10 cellular contexts compared by ENCODE assay signal in the genomic region with DNA sequence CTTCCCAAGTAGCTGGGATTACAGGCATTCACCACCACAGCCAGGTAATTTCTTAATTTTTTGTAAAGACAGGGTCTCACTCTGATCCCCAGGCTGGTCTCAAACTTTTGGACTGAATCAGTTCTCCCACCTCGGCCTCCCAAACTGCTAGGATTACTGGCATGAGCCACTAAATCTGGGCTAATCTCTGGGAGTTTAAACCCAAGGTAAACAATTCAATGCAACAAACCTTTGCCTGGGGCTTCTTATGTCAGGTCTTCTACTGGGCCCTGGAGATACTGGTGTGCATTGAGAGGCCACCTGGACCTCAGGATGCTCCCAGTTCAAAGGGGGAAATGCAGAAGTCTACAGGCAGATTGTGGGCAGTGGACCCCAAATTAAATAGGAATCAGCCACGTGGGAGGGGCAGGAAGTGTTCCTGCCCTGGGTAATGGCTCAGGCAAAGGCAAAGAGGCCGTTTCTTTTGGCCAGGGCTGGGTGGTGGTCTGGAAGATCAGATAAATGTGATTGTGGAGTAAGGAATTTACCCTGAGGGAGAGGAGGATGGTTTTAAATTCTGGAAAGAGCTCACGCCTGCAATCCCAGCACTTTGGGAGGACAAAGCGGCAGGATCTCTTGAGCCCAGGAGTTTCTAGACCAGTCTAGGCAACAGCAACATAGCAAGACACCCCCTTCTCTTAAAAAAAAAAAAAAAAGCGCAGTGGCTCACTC. TPM values are rescaled to one million over a fixed set of nuclear protein-coding genes. Genes with fewer than 3 reads are reported as not detected.
DNase-seq lines count a peak whose midpoint lies in the region; ATAC-seq lines count a peak whose summit lies in the region.
"Had no signal": no experiment of that assay in that cellular context is flagged by ENCODE, and none has a peak within 500 bp of the region (broad histone marks: within the 10 kb centered on the region; RNA-seq: fewer than 3 reads in every experiment).

No MANE protein-coding gene starts in this region.

- H3K27me3 Mint-ChIP-seq in CD4-positive, alpha-beta memory T cell = peaks cover 9 to 19% of the 10 kb centered on the region in 2 donors
- H3K27me3 Mint-ChIP-seq in activated CD4-positive, alpha-beta memory T cell treated with anti-CD3 and anti-CD28 coated beads, Interleukin-2, amount 10 ng/mL, durations not matched to agents 7 days and 5 days = peaks cover 11% of the 10 kb centered on the region
- H3K27me3 Mint-ChIP-seq in naive B cell = no peaks in the 10 kb centered on the region

- no peak overlapping the region for H3K27ac ChIP-seq in CD4-positive, alpha-beta memory T cell (ENCODE audit: low read depth, low read length)
- H3K27ac ChIP-seq: stomach had no signal

- intact Hi-C loops in CD4-positive, alpha-beta memory T cell (cut with micrococcal nuclease) = no loop called here

- peak overlapping the region in 2 of 7 donors; percentile 21 to 65 for H3K27ac Mint-ChIP-seq in CD4-positive, alpha-beta memory T cell
- H3K27ac Mint-ChIP-seq in activated CD4-positive, alpha-beta memory T cell treated with anti-CD3 and anti-CD28 coated beads, Interleukin-2, amount 10 ng/mL, durations not matched to agents 7 days and 5 days = no peak overlapping the region
- peak overlapping the region in 5 of 6 donors; percentile 44 to 91 (median 78) for H3K27ac Mint-ChIP-seq in naive B cell

- no peaks in the 10 kb centered on the region for H3K9me3 ChIP-seq in CD4-positive, alpha-beta memory T cell (ENCODE audit: control insufficient read depth in 1 of 2, low read length in 2 of 2)
- H3K9me3 ChIP-seq: stomach had no signal

- no peaks in the 10 kb centered on the region for H3K36me3 ChIP-seq in CD4-positive, alpha-beta memory T cell (ENCODE audit: insufficient read depth, low read length)
- H3K36me3 ChIP-seq: stomach had no signal

- H3K4me3 Mint-ChIP-seq in CD4-positive, alpha-beta memory T cell = peak overlapping the region; percentile 28 to 73 (median 48)
- peak overlapping the region; percentile 40 for H3K4me3 Mint-ChIP-seq in activated CD4-positive, alpha-beta memory T cell treated with anti-CD3 and anti-CD28 coated beads, Interleukin-2, amount 10 ng/mL, durations not matched to agents 7 days and 5 days
- peak overlapping the region; percentile 47 to 79 (median 65) for H3K4me3 Mint-ChIP-seq in naive B cell

- H3K9me3 Mint-ChIP-seq in CD4-positive, alpha-beta memory T cell = no peaks in the 10 kb centered on the region
- H3K9me3 Mint-ChIP-seq in activated CD4-positive, alpha-beta memory T cell treated with anti-CD3 and anti-CD28 coated beads, Interleukin-2, amount 10 ng/mL, durations not matched to agents 7 days and 5 days = no peaks in the 10 kb centered on the region
- no peaks in the 10 kb centered on the region for H3K9me3 Mint-ChIP-seq in naive B cell

- H3K27me3 ChIP-seq in CD4-positive, alpha-beta memory T cell (ENCODE audit: insufficient read depth, low read length) = peaks cover 5% of the 10 kb centered on the region

- no peaks in the 10 kb centered on the region for H3K36me3 Mint-ChIP-seq in CD4-positive, alpha-beta memory T cell
- H3K36me3 Mint-ChIP-seq in activated CD4-positive, alpha-beta memory T cell treated with anti-CD3 and anti-CD28 coated beads, Interleukin-2, amount 10 ng/mL, durations not matched to agents 7 days and 5 days (ENCODE audit: low read depth) = peaks cover 6% of the 10 kb centered on the region
- H3K36me3 Mint-ChIP-seq in naive B cell = no peaks in the 10 kb centered on the region

- H3K4me3 ChIP-seq in CD4-positive, alpha-beta memory T cell (ENCODE audit: low read length in 2 of 2) = no peak overlapping the region

- peaks cover 7% of the 10 kb centered on the region for H3K4me1 ChIP-seq in CD4-positive, alpha-beta memory T cell (ENCODE audit: insufficient read depth, low read length)

- no peak for DNase-seq in CD4-positive, alpha-beta memory T cell
- DNase-seq in ELR (ENCODE audit: low read depth) (peak; percentile 71), naive B cell (no peak), SIG-M5 treated with dmso at 0.1 percent for 504 hours (lab: John Stamatoyannopoulos, UW; ENCODE audit: unreplicated experiment) (no peak), DMS153 treated with DMSO at 0.1 percent for 48 hours (lab: John Stamatoyannopoulos, UW; ENCODE audit: unreplicated experiment) (no peak), HuH-7.5 (ENCODE audit: low spot score) (no peak)
- no peak for DNase-seq in activated CD4-positive, alpha-beta memory T cell treated with anti-CD3 and anti-CD28 coated beads, Interleukin-2, amount 10 ng/mL, durations not matched to agents 7 days and 5 days
- DNase-seq: GF-D8, stomach had no signal

- ATAC-seq in naive B cell (ENCODE audit: low read depth in 2 of 2) (no peak), GM21526 (IDR thresholded peaks at IDR 0.05; ENCODE audit: low FRiP score, unreplicated experiment) (no peak)

- H3K4me1 Mint-ChIP-seq in CD4-positive, alpha-beta memory T cell = peaks cover 0 to 13% (median 3%) of the 10 kb centered on the region in 4 donors
- peaks cover 21% of the 10 kb centered on the region for H3K4me1 Mint-ChIP-seq in activated CD4-positive, alpha-beta memory T cell treated with anti-CD3 and anti-CD28 coated beads, Interleukin-2, amount 10 ng/mL, durations not matched to agents 7 days and 5 days
- H3K4me1 Mint-ChIP-seq in naive B cell = peaks cover 0 to 45% (median 5%) of the 10 kb centered on the region in 3 donors

- POLR2A ChIA-PET in CD4-positive, alpha-beta memory T cell (lab: Charles Lee; ENCODE audit: partially characterized antibody) = interaction anchor here (0.6 kb wide), 1 partner anchor 645 kb away, joined by 4 read pairs; the partner anchor contains the start of gene FITM2
- POLR2A ChIA-PET in activated CD4-positive, alpha-beta memory T cell treated with anti-CD3 and anti-CD28 coated beads, Interleukin-2, amount 10 ng/mL, durations not matched to agents 7 days and 5 days (lab: Charles Lee) = no interaction called here

- CTCF ChIA-PET in CD4-positive, alpha-beta memory T cell (lab: Charles Lee; ENCODE audit: partially characterized antibody) = no interaction called here
- CTCF ChIA-PET in activated CD4-positive, alpha-beta memory T cell treated with anti-CD3 and anti-CD28 coated beads, Interleukin-2, amount 10 ng/mL, durations not matched to agents 7 days and 5 days (lab: Charles Lee) = no interaction called here

RNA-seq across cellular contexts. Expression of gene MYBL2, which starts 1.3 kb away (rescaled TPM):
- total RNA-seq in CD4-positive, alpha-beta memory T cell = under 1 TPM in 1 of 2 experiments, not detected in 1; 0.11 TPM
- under 1 TPM in 1 of 2 donors, not detected in 1; 0.22 TPM for polyA plus RNA-seq in CD4-positive, alpha-beta memory T cell
- 10 to 100 TPM; 73.5 to 76.6 TPM for total RNA-seq in activated CD4-positive, alpha-beta memory T cell treated with anti-CD3 and anti-CD28 coated beads, Interleukin-2, amount 10 ng/mL, durations not matched to agents 7 days and 5 days
- 10 to 100 TPM in 3 of 6 donors, 1 to 10 TPM in 3; 2.3 to 65.0 (median 26.6) TPM for polyA plus RNA-seq in naive B cell (ENCODE audit: low read depth in 6 of 6)

Comparison
In these comparisons a context has a peak if more than half of its experiments do, and no peak if none do; other contexts are left out.
1. RNA of gene MYBL2, which starts 1.3 kb away (total RNA-seq): 73.5 to 76.6 TPM in activated CD4-positive, alpha-beta memory T cell treated with anti-CD3 and anti-CD28 coated beads, Interleukin-2, amount 10 ng/mL, durations not matched to agents 7 days and 5 days; 0.11 TPM in CD4-positive, alpha-beta memory T cell; every median in the first group is over 10 times any median in the second.
2. Peak in every context shown above with its lines, with median percentiles within 50 percentile points of each other: H3K4me3 Mint-ChIP-seq.